In genomic region chr20:49431345-49431744, GRCh38 we compare ENCODE assay signal across 16 cellular contexts. TPM values are rescaled to one million over a fixed set of nuclear protein-coding genes. Genes with fewer than 3 reads are reported as not detected.
"Had no signal": no experiment of that assay in that cellular context is flagged by ENCODE, and none has a peak within 500 bp of the region (broad histone marks: within the 10 kb centered on the region; RNA-seq: fewer than 3 reads in every experiment).

No MANE protein-coding gene starts in this region.

- H2AFZ ChIP-seq: hepatocyte had no signal

- H3K36me3 ChIP-seq: ovary, sigmoid colon, spleen, suprapubic skin had no signal

- H3K4me2 ChIP-seq: hepatocyte had no signal

- H3K4me1 ChIP-seq: spleen had no signal

- H3K27me3 ChIP-seq: hepatocyte, ovary, sigmoid colon had no signal

- H3K4me3 ChIP-seq: hepatocyte, ovary, sigmoid colon, spleen, suprapubic skin had no signal

- ATAC-seq: activated CD4-positive, CD25-positive, alpha-beta regulatory T cell treated with anti-CD3 and anti-CD28 coated beads, Interleukin-2, amount 50 U/mL, for 24 hours; left lobe of liver had no signal

- H3K79me2 ChIP-seq: hepatocyte had no signal

- H3K9me3 ChIP-seq: ovary, sigmoid colon, spleen, suprapubic skin had no signal

- DNase-seq: activated effector memory CD4-positive, alpha-beta T cell treated with Interleukin-2 at 50 U/mL for 16 hours; activated naive CD4-positive, alpha-beta T cell treated with anti-CD3 and anti-CD28 coated beads, Interleukin-2, amount 50 U/mL, for 16 hours; caudate nucleus; cortex of kidney; effector CD8-positive, alpha-beta T cell; ovary; sigmoid colon; spleen; SW 1271 had no signal

- H3K27ac ChIP-seq: hepatocyte, ovary, sigmoid colon, spleen, suprapubic skin had no signal

RNA-seq across cellular contexts. Expression of gene KCNB1, which starts 51.1 kb away (rescaled TPM):
- total RNA-seq: endothelial cell of umbilical vein, glomerular endothelial cell had no signal
- polyA plus RNA-seq: endothelial cell of umbilical vein, keratinocyte had no signal
